Comparison of ENCODE assay signal across 32 cellular contexts in the genomic region with DNA sequence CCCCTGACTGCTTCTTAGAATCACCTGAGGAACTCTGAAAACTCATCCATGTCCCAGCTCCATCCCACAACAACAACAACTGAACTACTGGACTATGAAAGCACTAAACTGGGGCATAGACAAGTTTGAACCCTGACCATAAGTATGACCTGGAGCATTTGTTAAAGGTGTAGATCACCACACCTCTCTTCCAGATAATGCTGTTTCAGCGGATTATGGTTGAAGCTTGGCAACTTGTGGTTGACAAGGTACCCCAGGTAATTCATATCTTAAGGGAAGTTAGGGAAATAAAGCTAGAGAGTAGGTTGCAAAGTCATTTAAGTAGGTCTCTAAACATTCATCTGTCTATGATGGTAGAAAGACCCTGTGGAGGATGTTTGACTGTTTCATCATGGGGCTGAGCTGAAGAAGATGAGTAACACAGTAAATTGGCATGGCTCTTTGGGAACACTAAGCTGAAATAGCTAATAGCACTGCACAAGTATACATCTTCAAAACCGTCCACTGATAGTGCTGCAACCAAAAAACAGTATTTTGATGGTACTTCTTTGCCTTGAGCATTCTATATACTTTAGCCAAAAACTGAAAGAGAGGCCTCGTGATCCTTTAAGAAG.
"Had no signal": no experiment of that assay in that cellular context is flagged by ENCODE, and none has a peak within 500 bp of the region (broad histone marks: within the 10 kb centered on the region; RNA-seq: fewer than 3 reads in every experiment).

No MANE protein-coding gene starts in this region.

- H3K36me3 ChIP-seq: adrenal gland, cardiac muscle cell, colonic mucosa, gastrocnemius medialis, heart left ventricle had no signal

- H3K9me3 ChIP-seq: adrenal gland, body of pancreas, colonic mucosa, gastrocnemius medialis had no signal

- FAIRE-seq: endometrium, endothelial cell of umbilical vein had no signal

- DNase-seq: activated CD4-positive, alpha-beta memory T cell treated with anti-CD3 and anti-CD28 coated beads, Interleukin-2, amount 10 ng/mL, durations not matched to agents 7 days and 5 days; activated CD4-positive, alpha-beta T cell treated with anti-CD3 and anti-CD28 coated beads for 1 hour; activated CD4-positive, alpha-beta T cell treated with anti-CD3 and anti-CD28 coated beads for 4 hours; activated CD4-positive, alpha-beta T cell treated with anti-CD3 and anti-CD28 coated beads, Interleukin-2, amount 10 ng/mL, durations not matched to agents 7 days and 5 days; activated CD4-positive, alpha-beta T cell treated with anti-CD3 and anti-CD28 coated beads, Interleukin-2, amount 50 U/mL, for 4 hours; activated CD8-positive, alpha-beta memory T cell treated with anti-CD3 and anti-CD28 coated beads, Interleukin-2, amount 50 U/mL, for 48 hours; activated gamma-delta T cell; activated naive CD4-positive, alpha-beta T cell; activated naive CD8-positive, alpha-beta T cell treated with anti-CD3 and anti-CD28 coated beads for 36 hours; activated naive CD8-positive, alpha-beta T cell treated with anti-CD3 and anti-CD28 coated beads, Interleukin-2, amount 50 U/mL, for 24 hours; activated T-cell treated with anti-CD3 and anti-CD28 coated beads for 4 hours; activated T-cell treated with anti-CD3 and anti-CD28 coated beads, Interleukin-2, amount 50 U/mL, for 24 hours; activated T-cell treated with anti-CD3 and anti-CD28 coated beads, Interleukin-2, amount 50 U/mL, for 72 hours; adrenal gland; amygdala; aorta; body of pancreas; central memory CD4-positive, alpha-beta T cell; cerebellar nuclear complex; colonic mucosa; effector CD8-positive, alpha-beta T cell; foreskin keratinocyte; gastrocnemius medialis; glutamatergic neuron; heart left ventricle; T-helper 2 cell had no signal

- H3K4me3 ChIP-seq: adrenal gland, body of pancreas, cardiac muscle cell, colonic mucosa, gastrocnemius medialis, heart left ventricle had no signal

- H3K4me1 ChIP-seq: adrenal gland, body of pancreas, colonic mucosa, gastrocnemius medialis, heart left ventricle had no signal

- ATAC-seq: activated naive CD8-positive, alpha-beta T cell treated with anti-CD3 and anti-CD28 coated beads, Interleukin-2, amount 50 U/mL, for 24 hours; activated T-cell treated with anti-CD3 and anti-CD28 coated beads, Interleukin-2, amount 50 U/mL, for 72 hours; body of pancreas; foreskin keratinocyte; gastrocnemius medialis; heart left ventricle; WTC11 had no signal

- H3K27me3 ChIP-seq: body of pancreas, colonic mucosa, foreskin keratinocyte had no signal

- H3K27ac ChIP-seq: adrenal gland, body of pancreas, cardiac muscle cell, colonic mucosa, epithelial cell of prostate, foreskin keratinocyte, gastrocnemius medialis, heart left ventricle, VCaP had no signal
